30 cellular contexts compared by ENCODE assay signal in genomic region chr10:118032564-118032963, GRCh38.
"Had no signal": no experiment of that assay in that cellular context is flagged by ENCODE, and none has a peak within 500 bp of the region (broad histone marks: within the 10 kb centered on the region; RNA-seq: fewer than 3 reads in every experiment).

No MANE protein-coding gene starts in this region.

- H3K27ac Mint-ChIP-seq: activated CD4-positive, alpha-beta memory T cell treated with anti-CD3 and anti-CD28 coated beads, Interleukin-2, amount 10 ng/mL, durations not matched to agents 7 days and 5 days; activated CD4-positive, alpha-beta T cell treated with anti-CD3 and anti-CD28 coated beads, Interleukin-2, amount 10 ng/mL, durations not matched to agents 7 days and 5 days; activated naive CD4-positive, alpha-beta T cell treated with anti-CD3 and anti-CD28 coated beads, Interleukin-2, amount 50 U/mL, for 24 hours; activated naive CD8-positive, alpha-beta T cell treated with anti-CD3 and anti-CD28 coated beads for 36 hours; activated naive CD8-positive, alpha-beta T cell treated with anti-CD3 and anti-CD28 coated beads, Interleukin-2, amount 50 U/mL, for 24 hours; activated T-helper 17 cell treated with anti-CD3 and anti-CD28 coated beads, Interleukin-2, amount 50 U/mL, for 72 hours; endodermal cell; T-helper 17 cell had no signal

- DNase-seq: activated CD4-positive, alpha-beta memory T cell treated with anti-CD3 and anti-CD28 coated beads, Interleukin-2, amount 10 ng/mL, durations not matched to agents 7 days and 5 days; activated CD4-positive, alpha-beta T cell treated with anti-CD3 and anti-CD28 coated beads for 1 hour; activated CD4-positive, alpha-beta T cell treated with anti-CD3 and anti-CD28 coated beads for 4 hours; activated CD4-positive, alpha-beta T cell treated with anti-CD3 and anti-CD28 coated beads, Interleukin-2, amount 10 ng/mL, durations not matched to agents 7 days and 5 days; activated CD4-positive, alpha-beta T cell treated with anti-CD3 and anti-CD28 coated beads, Interleukin-2, amount 50 U/mL, for 4 hours; activated CD8-positive, alpha-beta memory T cell treated with anti-CD3 and anti-CD28 coated beads, Interleukin-2, amount 50 U/mL, for 48 hours; activated effector memory CD4-positive, alpha-beta T cell treated with Interleukin-2 at 50 U/mL for 16 hours; activated gamma-delta T cell treated with Interleukin-2 at 50 U/mL for 16 hours; activated naive CD4-positive, alpha-beta T cell treated with Interleukin-2 at 50 U/mL for 16 hours; activated naive CD8-positive, alpha-beta T cell treated with anti-CD3 and anti-CD28 coated beads for 36 hours; activated naive CD8-positive, alpha-beta T cell treated with anti-CD3 and anti-CD28 coated beads, Interleukin-2, amount 50 U/mL, for 24 hours; activated T-cell treated with anti-CD3 and anti-CD28 coated beads for 4 hours; activated T-cell treated with anti-CD3 and anti-CD28 coated beads, Interleukin-2, amount 50 U/mL, for 4 hours; adrenal gland; body of pancreas; caudate nucleus; cerebellar nuclear complex; colonic mucosa; effector CD8-positive, alpha-beta T cell; endodermal cell; foreskin keratinocyte; heart right ventricle; SW 1271; T-helper 1 cell; T-helper 17 cell had no signal

- H3K36me3 ChIP-seq: colonic mucosa had no signal

- H3K9me3 ChIP-seq: adrenal gland, ascending aorta, body of pancreas, colonic mucosa, gastroesophageal sphincter, heart right ventricle had no signal

- H3K4me3 ChIP-seq: adrenal gland, ascending aorta, body of pancreas, colonic mucosa, gastroesophageal sphincter, heart right ventricle, hepatocyte had no signal

- H3K27me3 Mint-ChIP-seq: activated CD4-positive, alpha-beta memory T cell treated with anti-CD3 and anti-CD28 coated beads, Interleukin-2, amount 10 ng/mL, durations not matched to agents 7 days and 5 days; activated CD4-positive, alpha-beta T cell treated with anti-CD3 and anti-CD28 coated beads, Interleukin-2, amount 10 ng/mL, durations not matched to agents 7 days and 5 days; activated naive CD4-positive, alpha-beta T cell treated with anti-CD3 and anti-CD28 coated beads, Interleukin-2, amount 50 U/mL, for 24 hours; activated naive CD8-positive, alpha-beta T cell treated with anti-CD3 and anti-CD28 coated beads for 36 hours; activated naive CD8-positive, alpha-beta T cell treated with anti-CD3 and anti-CD28 coated beads, Interleukin-2, amount 50 U/mL, for 24 hours; activated T-helper 17 cell treated with anti-CD3 and anti-CD28 coated beads, Interleukin-2, amount 50 U/mL, for 72 hours; T-helper 17 cell had no signal

- H3K4me1 ChIP-seq: colonic mucosa had no signal

- H3K9me3 Mint-ChIP-seq: activated CD4-positive, alpha-beta memory T cell treated with anti-CD3 and anti-CD28 coated beads, Interleukin-2, amount 10 ng/mL, durations not matched to agents 7 days and 5 days; activated CD4-positive, alpha-beta T cell treated with anti-CD3 and anti-CD28 coated beads, Interleukin-2, amount 10 ng/mL, durations not matched to agents 7 days and 5 days; activated naive CD4-positive, alpha-beta T cell treated with anti-CD3 and anti-CD28 coated beads, Interleukin-2, amount 50 U/mL, for 24 hours; activated naive CD8-positive, alpha-beta T cell treated with anti-CD3 and anti-CD28 coated beads for 36 hours; activated naive CD8-positive, alpha-beta T cell treated with anti-CD3 and anti-CD28 coated beads, Interleukin-2, amount 50 U/mL, for 24 hours; activated T-cell treated with anti-CD3 and anti-CD28 coated beads, Interleukin-2, amount 50 U/mL, for 4 hours; activated T-helper 17 cell treated with anti-CD3 and anti-CD28 coated beads, Interleukin-2, amount 50 U/mL, for 72 hours; endodermal cell had no signal

- H3K4me3 Mint-ChIP-seq: activated CD4-positive, alpha-beta memory T cell treated with anti-CD3 and anti-CD28 coated beads, Interleukin-2, amount 10 ng/mL, durations not matched to agents 7 days and 5 days; activated CD4-positive, alpha-beta T cell treated with anti-CD3 and anti-CD28 coated beads, Interleukin-2, amount 10 ng/mL, durations not matched to agents 7 days and 5 days; activated naive CD4-positive, alpha-beta T cell treated with anti-CD3 and anti-CD28 coated beads, Interleukin-2, amount 50 U/mL, for 24 hours; activated naive CD8-positive, alpha-beta T cell treated with anti-CD3 and anti-CD28 coated beads for 36 hours; activated naive CD8-positive, alpha-beta T cell treated with anti-CD3 and anti-CD28 coated beads, Interleukin-2, amount 50 U/mL, for 24 hours; activated T-cell treated with anti-CD3 and anti-CD28 coated beads, Interleukin-2, amount 50 U/mL, for 4 hours; activated T-helper 17 cell treated with anti-CD3 and anti-CD28 coated beads, Interleukin-2, amount 50 U/mL, for 72 hours; endodermal cell; T-helper 17 cell had no signal

- H3K4me2 ChIP-seq: hepatocyte had no signal

- H2AFZ ChIP-seq: hepatocyte had no signal

- H3K27ac ChIP-seq: adrenal gland, ascending aorta, body of pancreas, colonic mucosa, foreskin keratinocyte, gastroesophageal sphincter, heart right ventricle, hepatocyte had no signal

- H3K27me3 ChIP-seq: adrenal gland, ascending aorta, body of pancreas, colonic mucosa, foreskin keratinocyte, gastroesophageal sphincter, heart right ventricle, hepatocyte had no signal
